6 cellular contexts compared by ENCODE assay signal in genomic region chr5:177402271-177403043, GRCh38. TPM values are rescaled to one million over a fixed set of nuclear protein-coding genes. Genes with fewer than 3 reads are reported as not detected.
DNase-seq lines count a peak whose midpoint lies in the region; ATAC-seq lines count a peak whose summit lies in the region.

No MANE protein-coding gene starts in this region.

- no peaks in the 10 kb centered on the region for H3K36me3 ChIP-seq in CD4-positive, CD25-positive, alpha-beta regulatory T cell (ENCODE audit: control insufficient read depth, insufficient read depth, low read length)

- peaks cover 0 to 30% (median 12%) of the 10 kb centered on the region in 4 donors for H3K4me1 Mint-ChIP-seq in CD4-positive, CD25-positive, alpha-beta regulatory T cell
- H3K4me1 Mint-ChIP-seq in activated CD4-positive, alpha-beta memory T cell treated with anti-CD3 and anti-CD28 coated beads, Interleukin-2, amount 10 ng/mL, durations not matched to agents 7 days and 5 days = peaks cover 39% of the 10 kb centered on the region

- POLR2A ChIA-PET in activated CD4-positive, alpha-beta memory T cell treated with anti-CD3 and anti-CD28 coated beads, Interleukin-2, amount 10 ng/mL, durations not matched to agents 7 days and 5 days (lab: Charles Lee) = interaction anchor here (0.9 to 17.5 kb wide), 16 partner anchors 10 to 100 kb away, joined by 3 to 463 read pairs (median 10); partner anchors contain the start of genes GRK6, LMAN2, MXD3 and PDLIM7

- ATAC-seq in CD4-positive, CD25-positive, alpha-beta regulatory T cell (ENCODE audit: low read depth in 2 of 2) = peak; percentile 46 to 57
- ATAC-seq in GM19395 (IDR thresholded peaks at IDR 0.05; ENCODE audit: unreplicated experiment) = no peak

- H3K4me1 ChIP-seq in CD4-positive, CD25-positive, alpha-beta regulatory T cell (ENCODE audit: control insufficient read depth, insufficient read depth, low read length, poor library complexity, severe bottlenecking) = peaks cover 39% of the 10 kb centered on the region

- H3K36me3 Mint-ChIP-seq in CD4-positive, CD25-positive, alpha-beta regulatory T cell = no peaks in the 10 kb centered on the region
- H3K36me3 Mint-ChIP-seq in activated CD4-positive, alpha-beta memory T cell treated with anti-CD3 and anti-CD28 coated beads, Interleukin-2, amount 10 ng/mL, durations not matched to agents 7 days and 5 days (ENCODE audit: low read depth) = no peaks in the 10 kb centered on the region

- peaks cover 24% of the 10 kb centered on the region for H3K27me3 Mint-ChIP-seq in CD4-positive, CD25-positive, alpha-beta regulatory T cell
- peaks cover 37% of the 10 kb centered on the region for H3K27me3 Mint-ChIP-seq in activated CD4-positive, alpha-beta memory T cell treated with anti-CD3 and anti-CD28 coated beads, Interleukin-2, amount 10 ng/mL, durations not matched to agents 7 days and 5 days

- no peak overlapping the region for H3K27ac ChIP-seq in CD4-positive, CD25-positive, alpha-beta regulatory T cell (ENCODE audit: insufficient read depth, low read length, poor library complexity, severe bottlenecking)

- no peaks in the 10 kb centered on the region for H3K9me3 ChIP-seq in CD4-positive, CD25-positive, alpha-beta regulatory T cell (ENCODE audit: control insufficient read depth in 2 of 2, low read length in 2 of 2)

- H3K27me3 ChIP-seq in CD4-positive, CD25-positive, alpha-beta regulatory T cell (ENCODE audit: control insufficient read depth, insufficient read depth, low read length) = no peaks in the 10 kb centered on the region

- no peaks in the 10 kb centered on the region for H3K9me3 Mint-ChIP-seq in CD4-positive, CD25-positive, alpha-beta regulatory T cell
- H3K9me3 Mint-ChIP-seq in activated CD4-positive, alpha-beta memory T cell treated with anti-CD3 and anti-CD28 coated beads, Interleukin-2, amount 10 ng/mL, durations not matched to agents 7 days and 5 days = no peaks in the 10 kb centered on the region

- DNase-seq in CD4-positive, CD25-positive, alpha-beta regulatory T cell = peak; percentile 44 to 78 (median 58)
- peak; percentile 64 for DNase-seq in NCI-H1105 treated with DMSO at 0.1 percent for 48 hours (lab: John Stamatoyannopoulos, UW)
- peak; percentile 74 for DNase-seq in activated CD4-positive, alpha-beta memory T cell treated with anti-CD3 and anti-CD28 coated beads, Interleukin-2, amount 10 ng/mL, durations not matched to agents 7 days and 5 days
- DNase-seq in germinal center (ENCODE audit: low spot score) = peak; percentile 61
- peak in 2 of 3 experiments; percentile 43 to 56 for DNase-seq in stimulated activated CD4-positive, alpha-beta T cell treated with anti-CD3 and anti-CD28 coated beads, TNF-alpha, amount 100 ng/mL, for 4 hours (ENCODE audit: low read depth in 3 of 3)

- H3K4me3 ChIP-seq in CD4-positive, CD25-positive, alpha-beta regulatory T cell (ENCODE audit: low read depth, low read length) = peak overlapping the region; percentile 44

- H3K4me3 Mint-ChIP-seq in CD4-positive, CD25-positive, alpha-beta regulatory T cell = peak overlapping the region; percentile 82 to 91 (median 86)
- peak overlapping the region; percentile 75 for H3K4me3 Mint-ChIP-seq in activated CD4-positive, alpha-beta memory T cell treated with anti-CD3 and anti-CD28 coated beads, Interleukin-2, amount 10 ng/mL, durations not matched to agents 7 days and 5 days

- H3K27ac Mint-ChIP-seq in CD4-positive, CD25-positive, alpha-beta regulatory T cell = peak overlapping the region in 2 of 3 donors; percentile 67 to 68
- no peak overlapping the region for H3K27ac Mint-ChIP-seq in activated CD4-positive, alpha-beta memory T cell treated with anti-CD3 and anti-CD28 coated beads, Interleukin-2, amount 10 ng/mL, durations not matched to agents 7 days and 5 days

- CTCF ChIA-PET in activated CD4-positive, alpha-beta memory T cell treated with anti-CD3 and anti-CD28 coated beads, Interleukin-2, amount 10 ng/mL, durations not matched to agents 7 days and 5 days (lab: Charles Lee) = interaction anchor here (0.7 to 11.1 kb wide), 22 partner anchors 11 to 300 kb away, joined by 3 to 467 read pairs (median 13); partner anchors contain the start of genes GRK6, LMAN2, MXD3 and PDLIM7

RNA-seq across cellular contexts. Expression of gene PFN3, which starts 2.0 kb away (rescaled TPM):
- not detected for total RNA-seq in CD4-positive, CD25-positive, alpha-beta regulatory T cell
- polyA plus RNA-seq in CD4-positive, CD25-positive, alpha-beta regulatory T cell = not detected
- not detected for total RNA-seq in activated CD4-positive, alpha-beta memory T cell treated with anti-CD3 and anti-CD28 coated beads, Interleukin-2, amount 10 ng/mL, durations not matched to agents 7 days and 5 days

RNA-seq across cellular contexts. Expression of gene F12, which starts 6.9 kb away (rescaled TPM):
- total RNA-seq in CD4-positive, CD25-positive, alpha-beta regulatory T cell = 0.35 TPM
- polyA plus RNA-seq in CD4-positive, CD25-positive, alpha-beta regulatory T cell = under 1 TPM in 3 of 4 donors, not detected in 1; 0.16 to 0.94 (median 0.20) TPM
- total RNA-seq in activated CD4-positive, alpha-beta memory T cell treated with anti-CD3 and anti-CD28 coated beads, Interleukin-2, amount 10 ng/mL, durations not matched to agents 7 days and 5 days = 1 to 10 TPM; 1.5 to 1.6 TPM

RNA-seq across cellular contexts. Expression of gene SLC34A1, which starts 18.2 kb away (rescaled TPM):
- 0.20 TPM for total RNA-seq in CD4-positive, CD25-positive, alpha-beta regulatory T cell
- not detected for polyA plus RNA-seq in CD4-positive, CD25-positive, alpha-beta regulatory T cell
- total RNA-seq in activated CD4-positive, alpha-beta memory T cell treated with anti-CD3 and anti-CD28 coated beads, Interleukin-2, amount 10 ng/mL, durations not matched to agents 7 days and 5 days = 1 to 10 TPM; 1.4 to 1.5 TPM

RNA-seq across cellular contexts. Expression of gene GRK6, which starts 24.0 kb away (rescaled TPM):
- 228 TPM for total RNA-seq in CD4-positive, CD25-positive, alpha-beta regulatory T cell
- 100 to 1,000 TPM in 2 of 4 donors, 10 to 100 TPM in 2; 79.2 to 127 (median 96.0) TPM for polyA plus RNA-seq in CD4-positive, CD25-positive, alpha-beta regulatory T cell
- total RNA-seq in activated CD4-positive, alpha-beta memory T cell treated with anti-CD3 and anti-CD28 coated beads, Interleukin-2, amount 10 ng/mL, durations not matched to agents 7 days and 5 days = 100 to 1,000 TPM; 206 to 208 TPM

RNA-seq across cellular contexts. Expression of gene PRR7, which starts 44.2 kb away (rescaled TPM):
- 21.8 TPM for total RNA-seq in CD4-positive, CD25-positive, alpha-beta regulatory T cell
- polyA plus RNA-seq in CD4-positive, CD25-positive, alpha-beta regulatory T cell = 10 to 100 TPM; 10.2 to 17.0 (median 11.7) TPM
- total RNA-seq in activated CD4-positive, alpha-beta memory T cell treated with anti-CD3 and anti-CD28 coated beads, Interleukin-2, amount 10 ng/mL, durations not matched to agents 7 days and 5 days = 1 to 10 TPM; 4.9 to 5.8 TPM
